Comparison of ENCODE assay signal across 8 cellular contexts in genomic region chr2:143937563-143938346, GRCh38.
DNase-seq lines count a peak whose midpoint lies in the region; ATAC-seq and TF ChIP-seq lines count a peak whose summit lies in the region.

No MANE protein-coding gene starts in this region.

- H3K4me1 ChIP-seq in NT2/D1 (ENCODE audit: insufficient read depth, insufficient read length) (no peaks in the 10 kb centered on the region), esophagus squamous epithelium (peaks cover 0 to 39% (median 10%) of the 10 kb centered on the region in 3 donors), neuronal stem cell (ENCODE audit: control insufficient read depth in 2 of 2, insufficient read depth in 1 of 2, low read depth in 1 of 2, low read length in 2 of 2) (peaks cover 2 to 9% of the 10 kb centered on the region in 2 donors)

- DNase-seq in EH (ENCODE audit: low read depth) (peak; percentile 15), H7 (peak; percentile 51), NT2/D1 (ENCODE audit: low read depth, low spot score) (no peak), esophagus squamous epithelium (lab: John Stamatoyannopoulos, UW) (no peak), neuronal stem cell (ENCODE audit: low spot score) (no peak), NCI-H187 treated with DMSO at 0.1 percent for 48 hours (lab: John Stamatoyannopoulos, UW) (no peak)
- no peak for DNase-seq in effector CD4-positive, alpha-beta T cell

- ATAC-seq in esophagus mucosa, result no peak

- H3K9ac ChIP-seq in NT2/D1 (ENCODE audit: insufficient read length, low read depth) (peak overlapping the region; percentile 91), neuronal stem cell (ENCODE audit: low read depth, low read length, poor library complexity) (peak overlapping the region; percentile 95)

- H3K9me3 ChIP-seq in NT2/D1 (ENCODE audit: insufficient read depth, low read length), result no peaks in the 10 kb centered on the region
- no peaks in the 10 kb centered on the region for H3K9me3 ChIP-seq in esophagus squamous epithelium
- no peaks in the 10 kb centered on the region for H3K9me3 ChIP-seq in neuronal stem cell (replicated peaks in 1 of 2; ENCODE audit: control insufficient read depth in 2 of 2, insufficient read depth in 1 of 2, low read depth in 1 of 2, low read length in 2 of 2)

- WGBS in esophagus squamous epithelium, 2 donors, result 20 to 25% methylated on average over 14 of the region's 20 CpGs
- WGBS in neuronal stem cell (ENCODE audit: extremely low coverage in 2 of 2, insufficient read length in 2 of 2, insufficient replicate concordance in 1 of 2), 2 donors, result no CpG with 5 or more reads among the region's 20 CpGs

- H2BK15ac ChIP-seq in neuronal stem cell (ENCODE audit: low read length), result peak overlapping the region; percentile 92

- H3K27ac ChIP-seq in esophagus squamous epithelium (peak overlapping the region; percentile 70 to 97 (median 86)), neuronal stem cell (replicated peaks; ENCODE audit: low read length) (no peak overlapping the region)

- H2AFZ ChIP-seq in neuronal stem cell (ENCODE audit: low read length), result peak overlapping the region; percentile 95

- H2BK120ac ChIP-seq in neuronal stem cell (ENCODE audit: low read depth, low read length), result no peak overlapping the region

- no peak overlapping the region for H4K8ac ChIP-seq in neuronal stem cell (ENCODE audit: low read depth, low read length)

- no peak overlapping the region for H4K91ac ChIP-seq in neuronal stem cell (ENCODE audit: low read depth, low read length, poor library complexity)

- no peak overlapping the region for H2AK5ac ChIP-seq in neuronal stem cell (ENCODE audit: low read depth, low read length)

- peak overlapping the region; percentile 99 for H3K14ac ChIP-seq in neuronal stem cell (ENCODE audit: low read length)

- peaks cover 16% of the 10 kb centered on the region for H3K27me3 ChIP-seq in H7 (ENCODE audit: control insufficient read depth, insufficient read depth, low read length)
- H3K27me3 ChIP-seq in NT2/D1 (ENCODE audit: insufficient read depth, insufficient read length), result peaks cover 42% of the 10 kb centered on the region
- H3K27me3 ChIP-seq in esophagus squamous epithelium, result peaks cover 0 to 37% (median 3%) of the 10 kb centered on the region in 4 donors
- H3K27me3 ChIP-seq in neuronal stem cell (ENCODE audit: control insufficient read depth in 3 of 3, insufficient read depth in 3 of 3, low read depth in 1 of 3, low read length in 3 of 3), result peaks cover 0 to 9% (median 7%) of the 10 kb centered on the region in 3 experiments

- H3K4me2 ChIP-seq in neuronal stem cell (ENCODE audit: insufficient read depth, low read length, poor library complexity, severe bottlenecking), result peak overlapping the region; percentile 97

- H2BK12ac ChIP-seq in neuronal stem cell (ENCODE audit: low read length), result no peak overlapping the region

- H3K36me3 ChIP-seq in H7 (replicated peaks; ENCODE audit: control insufficient read depth, insufficient read depth, low read length), result no peaks in the 10 kb centered on the region
- H3K36me3 ChIP-seq in NT2/D1 (ENCODE audit: insufficient read depth, insufficient read length, low read length), result no peaks in the 10 kb centered on the region
- no peaks in the 10 kb centered on the region for H3K36me3 ChIP-seq in esophagus squamous epithelium
- no peaks in the 10 kb centered on the region for H3K36me3 ChIP-seq in neuronal stem cell (replicated peaks in 1 of 2; ENCODE audit: control insufficient read depth in 2 of 2, insufficient read depth in 2 of 2, low read length in 2 of 2)

- H3K23ac ChIP-seq in neuronal stem cell (ENCODE audit: low read depth, low read length, poor library complexity), result peak overlapping the region; percentile 96

- no peak for TF ChIP-seq POLR2A in esophagus squamous epithelium (IDR thresholded peaks at IDR 0.05)

- H3K79me1 ChIP-seq in neuronal stem cell (ENCODE audit: low read depth, low read length), result no peaks in the 10 kb centered on the region

- H3K4me3 ChIP-seq in H7 (ENCODE audit: insufficient read depth, low read depth, low read length) (peak overlapping the region; percentile 59), NT2/D1 (ENCODE audit: insufficient read length, low read depth) (peak overlapping the region; percentile 82), esophagus squamous epithelium (peak overlapping the region; percentile 36 to 79 (median 50)), neuronal stem cell (ENCODE audit: low read length in 2 of 2) (peak overlapping the region; percentile 41 to 86)

- H2BK5ac ChIP-seq in neuronal stem cell (ENCODE audit: low read length), result peak overlapping the region; percentile 80

- no peak overlapping the region for H3K4ac ChIP-seq in neuronal stem cell (ENCODE audit: low read length)

- intact Hi-C loops in esophagus squamous epithelium (cut with DNase I), result no loop called here

- no peak for TF ChIP-seq CTCF in esophagus squamous epithelium (IDR thresholded peaks at IDR 0.05)

- peak overlapping the region; percentile 99 for H3K18ac ChIP-seq in neuronal stem cell (ENCODE audit: low read length)

Comparison
In these comparisons a context has a peak if more than half of its experiments do, and no peak if none do; other contexts are left out.
1. DNase-seq: peak in EH (single experiment) and H7 (single experiment); none in NT2/D1 (single experiment), esophagus squamous epithelium (single experiment), neuronal stem cell (single experiment), effector CD4-positive, alpha-beta T cell (single experiment) and NCI-H187 treated with DMSO at 0.1 percent for 48 hours (single experiment).
2. Peak in every context shown above with its lines, with median percentiles within 50 percentile points of each other: H3K4me3 ChIP-seq.